8 cellular contexts compared by ENCODE assay signal in the genomic region with DNA sequence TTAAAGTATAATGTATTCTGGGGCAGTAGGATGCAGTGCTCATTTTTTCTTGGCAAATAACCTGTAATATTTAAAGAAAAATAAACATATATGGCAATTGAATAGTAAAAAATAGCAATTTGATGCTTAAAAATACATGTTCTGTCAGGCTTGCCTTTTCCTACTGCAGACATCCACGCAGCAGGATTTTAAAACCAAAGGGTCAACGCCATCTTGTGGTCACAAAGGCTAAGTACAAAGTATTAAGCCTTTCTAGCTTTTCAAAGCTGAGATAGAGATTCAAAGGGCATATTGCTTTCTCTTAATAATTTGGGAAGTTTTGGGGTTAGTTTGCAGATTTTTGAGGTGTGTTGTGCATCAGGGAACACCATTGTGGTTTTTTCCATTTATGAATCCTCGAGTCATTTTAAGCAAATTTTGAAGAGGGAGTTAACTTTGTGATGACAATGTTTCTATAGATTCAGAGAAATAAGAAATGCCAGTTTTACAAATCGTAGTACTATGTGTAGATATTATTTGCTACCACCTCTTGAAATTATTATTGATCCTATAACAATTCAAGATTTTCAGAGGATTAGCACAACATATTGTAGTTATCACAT. TPM values are rescaled to one million over a fixed set of nuclear protein-coding genes. Genes with fewer than 3 reads are reported as not detected.
DNase-seq lines count a peak whose midpoint lies in the region; TF ChIP-seq lines count a peak whose summit lies in the region.

No MANE protein-coding gene starts in this region.

- in situ Hi-C loops in ACHN (cut with HindIII; ENCODE audit: low pct_ligation_motif_present, low pct_unique_long_range_greater_than_20kb, low sequenced_read_pairs), result no loop called here

- H3K9ac ChIP-seq in MM.1S (ENCODE audit: low read length) (no peak overlapping the region), SU-DHL-6 (ENCODE audit: low read length) (no peak overlapping the region)

- H3K4me3 ChIP-seq in GM12865 (ENCODE audit: low read depth, low read length), result no peak overlapping the region
- H3K4me3 ChIP-seq in MM.1S (ENCODE audit: low read length), result no peak overlapping the region
- no peak overlapping the region for H3K4me3 ChIP-seq in SU-DHL-6 (ENCODE audit: insufficient read depth, low read length, poor library complexity, severe bottlenecking)
- H3K4me3 ChIP-seq in fibroblast of villous mesenchyme (ENCODE audit: low read depth, low read length), result no peak overlapping the region

- no peaks in the 10 kb centered on the region for H3K79me2 ChIP-seq in MM.1S (ENCODE audit: low read length)
- no peaks in the 10 kb centered on the region for H3K79me2 ChIP-seq in SU-DHL-6 (ENCODE audit: insufficient read depth, low read length)

- TF ChIP-seq CTCF in GM12865 (IDR thresholded peaks at IDR 0.05; ENCODE audit: insufficient read depth, low read depth, low read length, missing control alignments), result peak; percentile 69
- peak; percentile 63 for TF ChIP-seq CTCF in MM.1S (IDR thresholded peaks at IDR 0.05; ENCODE audit: low read length)
- peak; percentile 58 for TF ChIP-seq CTCF in SU-DHL-6 (IDR thresholded peaks at IDR 0.05; ENCODE audit: insufficient read depth, low read length, poor library complexity, severe bottlenecking)
- peak; percentile 82 for TF ChIP-seq CTCF in fibroblast of villous mesenchyme (IDR thresholded peaks at IDR 0.05; ENCODE audit: insufficient read depth, low read depth, low read length)

- H2AFZ ChIP-seq in MM.1S (ENCODE audit: low read length) (no peak overlapping the region), SU-DHL-6 (ENCODE audit: low read depth, low read length, severe bottlenecking) (no peak overlapping the region)

- H3K9me3 ChIP-seq in MM.1S (replicated peaks; ENCODE audit: insufficient read depth, low read length), result no peaks in the 10 kb centered on the region
- H3K9me3 ChIP-seq in SU-DHL-6 (ENCODE audit: insufficient read depth, low read length), result no peaks in the 10 kb centered on the region

- no peaks in the 10 kb centered on the region for H4K20me1 ChIP-seq in MM.1S (ENCODE audit: insufficient read depth, low read length)
- peaks cover 3% of the 10 kb centered on the region; the same call in 1 of the 2 replicates for H4K20me1 ChIP-seq in SU-DHL-6 (ENCODE audit: low read depth, low read length)

- no peaks in the 10 kb centered on the region for H3K9me2 ChIP-seq in MM.1S (replicated peaks; ENCODE audit: insufficient read depth, low read length)
- H3K9me2 ChIP-seq in SU-DHL-6 (replicated peaks; ENCODE audit: insufficient read depth, low read length), result no peaks in the 10 kb centered on the region

- CTCF ChIA-PET in HEK293T (lab: Yijun Ruan, JAX), result interaction anchor here (0.8 to 1.5 kb wide), 3 partner anchors 9 to 19 kb away, joined by 4 to 8 read pairs (median 4); no protein-coding TSS in a partner anchor

- DNase-seq in ACHN, result peak; percentile 70
- DNase-seq in GM12865 (ENCODE audit: low read depth), result peak; percentile 44
- DNase-seq in HEK293T (ENCODE audit: extremely low spot score), result peak; percentile 25
- peak; percentile 66 for DNase-seq in MM.1S
- peak; percentile 66 for DNase-seq in fibroblast of villous mesenchyme (ENCODE audit: low read depth)
- peak; percentile 70 for DNase-seq in pons (ENCODE audit: low spot score)
- DNase-seq in activated naive CD4-positive, alpha-beta T cell treated with Interleukin-2 at 50 U/mL for 16 hours, result no peak

- H3K4me1 ChIP-seq in MM.1S (ENCODE audit: low read length), result no peaks in the 10 kb centered on the region

- no peaks in the 10 kb centered on the region for H3K36me3 ChIP-seq in MM.1S (replicated peaks; ENCODE audit: insufficient read depth, low read length)
- H3K36me3 ChIP-seq in SU-DHL-6 (ENCODE audit: low read length), result no peaks in the 10 kb centered on the region

- no peaks in the 10 kb centered on the region for H3K27me3 ChIP-seq in MM.1S (replicated peaks; ENCODE audit: insufficient read depth, low read length)
- no peaks in the 10 kb centered on the region for H3K27me3 ChIP-seq in SU-DHL-6 (ENCODE audit: low read length)

- H3K27ac ChIP-seq in MM.1S (ENCODE audit: low read length) (no peak overlapping the region), SU-DHL-6 (ENCODE audit: low read depth, low read length) (no peak overlapping the region)

- H3F3A ChIP-seq in MM.1S (ENCODE audit: insufficient read depth, low read length) (no peaks in the 10 kb centered on the region), SU-DHL-6 (ENCODE audit: insufficient read depth) (no peaks in the 10 kb centered on the region)

- no peak overlapping the region for H3K4me2 ChIP-seq in MM.1S (ENCODE audit: low read depth, low read length)
- H3K4me2 ChIP-seq in SU-DHL-6 (ENCODE audit: low read depth, low read length, poor library complexity, severe bottlenecking), result no peak overlapping the region

- POLR2A ChIA-PET in HEK293T (lab: Yijun Ruan, JAX), result no interaction called here

TF ChIP-seq in HEK293T, 16 proteins besides CTCF, POLR2A, EP300 and RAD21:
- TF ChIP-seq L3MBTL2 (conservative IDR thresholded peaks at IDR 0.05) (no peak), HDGF (IDR thresholded peaks at IDR 0.05; ENCODE audit: borderline replicate concordance) (no peak), CTBP1 (IDR thresholded peaks at IDR 0.05; ENCODE audit: borderline replicate concordance) (no peak), ARNT (IDR thresholded peaks at IDR 0.05) (no peak), SUZ12 (IDR thresholded peaks at IDR 0.05) (no peak), LEF1 (IDR thresholded peaks at IDR 0.05; ENCODE audit: borderline replicate concordance) (no peak), FOXM1 (IDR thresholded peaks at IDR 0.05; ENCODE audit: borderline replicate concordance) (no peak), FOXK2 (IDR thresholded peaks at IDR 0.05) (no peak), TARDBP (IDR thresholded peaks at IDR 0.05) (no peak), ELF4 (IDR thresholded peaks at IDR 0.05) (no peak), SP1 (IDR thresholded peaks at IDR 0.05) (no peak), NFRKB (IDR thresholded peaks at IDR 0.05) (no peak), FOXA1 (IDR thresholded peaks at IDR 0.05) (no peak), BHLHE40 (IDR thresholded peaks at IDR 0.05; ENCODE audit: borderline replicate concordance) (no peak), ZNF384 (IDR thresholded peaks at IDR 0.05) (no peak)
- TF ChIP-seq, protein P1, sequence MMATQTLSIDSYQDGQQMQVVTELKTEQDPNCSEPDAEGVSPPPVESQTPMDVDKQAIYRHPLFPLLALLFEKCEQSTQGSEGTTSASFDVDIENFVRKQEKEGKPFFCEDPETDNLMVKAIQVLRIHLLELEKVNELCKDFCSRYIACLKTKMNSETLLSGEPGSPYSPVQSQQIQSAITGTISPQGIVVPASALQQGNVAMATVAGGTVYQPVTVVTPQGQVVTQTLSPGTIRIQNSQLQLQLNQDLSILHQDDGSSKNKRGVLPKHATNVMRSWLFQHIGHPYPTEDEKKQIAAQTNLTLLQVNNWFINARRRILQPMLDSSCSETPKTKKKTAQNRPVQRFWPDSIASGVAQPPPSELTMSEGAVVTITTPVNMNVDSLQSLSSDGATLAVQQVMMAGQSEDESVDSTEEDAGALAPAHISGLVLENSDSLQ (IDR thresholded peaks at IDR 0.05), result no peak

RNA-seq across cellular contexts. Expression of a gene that starts 4.7 kb away (rescaled TPM):
- total RNA-seq in fibroblast of villous mesenchyme, result not detected in 2 replicates

RNA-seq across cellular contexts. Expression of a gene that starts 45.1 kb away (rescaled TPM):
- not detected in 2 replicates for total RNA-seq in fibroblast of villous mesenchyme
